8 cellular contexts compared by ENCODE assay signal in the genomic region with DNA sequence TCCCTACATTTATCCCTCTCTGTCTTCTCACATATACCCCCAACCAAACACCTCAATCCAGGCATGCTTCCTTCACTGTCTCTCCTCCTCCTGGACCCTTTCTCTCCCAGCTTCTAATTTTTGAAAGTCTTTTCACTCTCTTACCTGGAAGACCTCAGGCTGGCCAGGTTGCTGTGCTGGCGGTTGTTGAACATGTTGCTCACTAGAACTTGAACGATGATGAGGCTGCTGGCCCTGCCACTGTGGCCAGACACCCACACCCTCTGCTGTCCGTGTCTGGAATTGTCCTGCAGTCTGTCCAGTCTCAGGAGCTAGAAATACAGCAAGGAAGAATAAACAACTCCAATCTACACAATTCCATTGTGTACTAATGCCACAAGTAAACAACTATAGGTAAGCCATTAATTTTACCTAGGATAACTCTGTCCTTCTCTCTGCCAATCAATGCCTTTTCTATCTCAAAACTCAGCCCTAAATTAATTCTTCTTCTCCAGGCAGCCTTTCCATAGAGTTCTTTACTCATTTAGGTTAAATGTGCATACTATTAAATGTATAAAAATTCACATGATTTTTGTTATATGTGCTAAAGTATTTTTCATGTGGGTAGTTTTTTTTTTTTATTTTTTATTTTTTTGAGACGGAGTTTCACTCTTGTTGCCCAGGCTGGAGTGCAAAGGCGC. TPM values are rescaled to one million over a fixed set of nuclear protein-coding genes. Genes with fewer than 3 reads are reported as not detected.
A peak's percentile ranks its signal among the peaks of the same experiment; 100 is the strongest.
DNase-seq lines count a peak whose midpoint lies in the region; ATAC-seq and FAIRE-seq lines count a peak whose summit lies in the region.

No MANE protein-coding gene starts in this region.

- no peak overlapping the region for H3K27ac Mint-ChIP-seq in activated naive CD8-positive, alpha-beta T cell treated with anti-CD3 and anti-CD28 coated beads, Interleukin-2, amount 50 U/mL, for 24 hours
- H3K27ac Mint-ChIP-seq in activated naive CD8-positive, alpha-beta T cell treated with anti-CD3 and anti-CD28 coated beads for 36 hours = no peak overlapping the region

- DNase-seq in activated naive CD8-positive, alpha-beta T cell treated with anti-CD3 and anti-CD28 coated beads, Interleukin-2, amount 50 U/mL, for 24 hours = peak; percentile 8
- no peak for DNase-seq in activated naive CD8-positive, alpha-beta T cell treated with anti-CD3 and anti-CD28 coated beads for 36 hours
- DNase-seq in NCI-H128 (lab: John Stamatoyannopoulos, UW; ENCODE audit: unreplicated experiment) (peak; percentile 22), glomerular visceral epithelial cell (ENCODE audit: extremely low spot score) (peak; percentile 64), pulmonary artery endothelial cell (ENCODE audit: low read depth, low spot score) (peak; percentile 60)
- DNase-seq in activated CD8-positive, alpha-beta memory T cell treated with anti-CD3 and anti-CD28 coated beads for 24 hours = no peak

- peak; percentile 91 for FAIRE-seq in TTC549 (lab: Jason Lieb, UNC)

- peaks cover 18% of the 10 kb centered on the region for H3K36me3 Mint-ChIP-seq in activated naive CD8-positive, alpha-beta T cell treated with anti-CD3 and anti-CD28 coated beads, Interleukin-2, amount 50 U/mL, for 24 hours (ENCODE audit: low read depth)
- H3K36me3 Mint-ChIP-seq in activated naive CD8-positive, alpha-beta T cell treated with anti-CD3 and anti-CD28 coated beads for 36 hours = peaks cover 15% of the 10 kb centered on the region

- H3K9me3 Mint-ChIP-seq in activated naive CD8-positive, alpha-beta T cell treated with anti-CD3 and anti-CD28 coated beads, Interleukin-2, amount 50 U/mL, for 24 hours = no peaks in the 10 kb centered on the region
- no peaks in the 10 kb centered on the region for H3K9me3 Mint-ChIP-seq in activated naive CD8-positive, alpha-beta T cell treated with anti-CD3 and anti-CD28 coated beads for 36 hours

- H3K27me3 Mint-ChIP-seq in activated naive CD8-positive, alpha-beta T cell treated with anti-CD3 and anti-CD28 coated beads, Interleukin-2, amount 50 U/mL, for 24 hours = no peaks in the 10 kb centered on the region
- no peaks in the 10 kb centered on the region for H3K27me3 Mint-ChIP-seq in activated naive CD8-positive, alpha-beta T cell treated with anti-CD3 and anti-CD28 coated beads for 36 hours

- ATAC-seq in activated naive CD8-positive, alpha-beta T cell treated with anti-CD3 and anti-CD28 coated beads, Interleukin-2, amount 50 U/mL, for 24 hours = no peak
- ATAC-seq in HG02610 (IDR thresholded peaks at IDR 0.05; ENCODE audit: unreplicated experiment) = no peak

- no peak overlapping the region for H3K4me3 Mint-ChIP-seq in activated naive CD8-positive, alpha-beta T cell treated with anti-CD3 and anti-CD28 coated beads, Interleukin-2, amount 50 U/mL, for 24 hours
- H3K4me3 Mint-ChIP-seq in activated naive CD8-positive, alpha-beta T cell treated with anti-CD3 and anti-CD28 coated beads for 36 hours = no peak overlapping the region

- H3K4me1 Mint-ChIP-seq in activated naive CD8-positive, alpha-beta T cell treated with anti-CD3 and anti-CD28 coated beads, Interleukin-2, amount 50 U/mL, for 24 hours = peaks cover 1% of the 10 kb centered on the region
- peaks cover 1% of the 10 kb centered on the region for H3K4me1 Mint-ChIP-seq in activated naive CD8-positive, alpha-beta T cell treated with anti-CD3 and anti-CD28 coated beads for 36 hours

RNA-seq across cellular contexts. Expression of gene CTSK, which starts 5.1 kb away (rescaled TPM):
- 1 to 10 TPM; 2.4 to 2.6 TPM for total RNA-seq in activated naive CD8-positive, alpha-beta T cell treated with anti-CD3 and anti-CD28 coated beads for 36 hours
- total RNA-seq in pulmonary artery endothelial cell = 20.5 and 194 TPM in 2 replicates

RNA-seq across cellular contexts. Expression of gene CTSS, which starts 47.6 kb away (rescaled TPM):
- total RNA-seq in activated naive CD8-positive, alpha-beta T cell treated with anti-CD3 and anti-CD28 coated beads for 36 hours = 10 to 100 TPM; 38.5 to 38.9 TPM
- 31.1 and 33.7 TPM in 2 replicates for total RNA-seq in pulmonary artery endothelial cell

Comparison
In these comparisons a context has a peak if more than half of its experiments do, and no peak if none do; other contexts are left out.
1. DNase-seq: peak in activated naive CD8-positive, alpha-beta T cell treated with anti-CD3 and anti-CD28 coated beads, Interleukin-2, amount 50 U/mL, for 24 hours (single experiment), NCI-H128 (single experiment), glomerular visceral epithelial cell (single experiment) and pulmonary artery endothelial cell (single experiment); none in activated naive CD8-positive, alpha-beta T cell treated with anti-CD3 and anti-CD28 coated beads for 36 hours (single experiment) and activated CD8-positive, alpha-beta memory T cell treated with anti-CD3 and anti-CD28 coated beads for 24 hours (single experiment).